In the genomic region with DNA sequence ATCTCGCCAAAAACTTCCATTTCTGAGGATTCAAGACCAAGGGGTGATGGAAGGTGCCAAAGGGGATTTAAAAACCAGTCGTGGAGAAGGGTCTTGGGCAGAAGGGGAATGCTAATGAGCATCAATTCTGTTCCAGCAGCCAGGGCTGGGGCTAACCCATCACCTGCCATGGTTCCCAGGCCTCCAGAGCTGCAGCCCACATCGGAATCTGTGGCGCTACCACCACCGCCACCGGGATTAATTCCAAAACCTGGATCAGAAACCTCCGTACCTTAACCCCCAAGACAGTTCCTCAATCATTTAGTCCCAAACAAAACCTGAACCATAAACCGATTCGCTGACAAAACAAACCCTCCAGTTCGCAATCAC, we compare ENCODE assay signal across 8 cellular contexts. TPM values are rescaled to one million over a fixed set of nuclear protein-coding genes. Genes with fewer than 3 reads are reported as not detected.
DNase-seq lines count a peak whose midpoint lies in the region; ATAC-seq and TF ChIP-seq lines count a peak whose summit lies in the region.

No MANE protein-coding gene starts in this region.

- peaks cover 22 to 27% (median 25%) of the 10 kb centered on the region in 3 donors for H3K4me1 Mint-ChIP-seq in CD8-positive, alpha-beta memory T cell

- DNase-seq in CD8-positive, alpha-beta memory T cell, result no peak
- DNase-seq in astrocyte of the cerebellum (ENCODE audit: low read depth), result no peak
- DNase-seq in kidney epithelial cell (ENCODE audit: low read depth), result no peak
- no peak for DNase-seq in stomach
- DNase-seq in NCI-H774 (lab: John Stamatoyannopoulos, UW), result no peak
- no peak for DNase-seq in AML-193 (lab: John Stamatoyannopoulos, UW)

- no peaks in the 10 kb centered on the region for H3K27me3 Mint-ChIP-seq in CD8-positive, alpha-beta memory T cell

- peak; percentile 23 for ATAC-seq in HG03342 (IDR thresholded peaks at IDR 0.05; ENCODE audit: unreplicated experiment)
- ATAC-seq in GM21515 (IDR thresholded peaks at IDR 0.05; ENCODE audit: unreplicated experiment), result no peak

- in situ Hi-C loops in astrocyte of the cerebellum (cut with HindIII; ENCODE audit: low sequenced_read_pairs), result no loop called here

- peak overlapping the region in 7 of 8 donors; percentile 64 to 99 (median 96) for H3K27ac Mint-ChIP-seq in CD8-positive, alpha-beta memory T cell

- peak overlapping the region; percentile 94 for H3K4me3 ChIP-seq in CD8-positive, alpha-beta memory T cell (ENCODE audit: low read length)
- H3K4me3 ChIP-seq in astrocyte of the cerebellum (ENCODE audit: low read depth, low read length) (peak overlapping the region; percentile 89), kidney epithelial cell (ENCODE audit: low read depth, low read length) (peak overlapping the region; percentile 91), stomach (peak overlapping the region; percentile 61 to 95 (median 78))

- peaks cover 10% of the 10 kb centered on the region for H3K4me1 ChIP-seq in CD8-positive, alpha-beta memory T cell (ENCODE audit: insufficient read depth, low read length)
- H3K4me1 ChIP-seq in stomach, result peaks cover 0 to 16% (median 9%) of the 10 kb centered on the region in 4 donors

- TF ChIP-seq CTCF in astrocyte of the cerebellum (IDR thresholded peaks at IDR 0.05; ENCODE audit: low read depth, low read length, missing control alignments) (no peak), kidney epithelial cell (IDR thresholded peaks at IDR 0.05; ENCODE audit: insufficient read depth, low read length, poor library complexity, severe bottlenecking) (no peak), stomach (IDR thresholded peaks at IDR 0.05) (no peak)

- H3K9me3 ChIP-seq in CD8-positive, alpha-beta memory T cell (ENCODE audit: low read length), result peaks cover 5% of the 10 kb centered on the region
- H3K9me3 ChIP-seq in stomach, result peaks cover 0 to 63% (median 32%) of the 10 kb centered on the region in 4 donors

- POLR2A ChIA-PET in CD8-positive, alpha-beta memory T cell (lab: Charles Lee), result interaction anchor here (1.5 to 1.8 kb wide), 2 partner anchors 41 to 182 kb away, joined by 3 to 10 read pairs; partner anchors contain the start of genes PPP2R1A and ZNF432

- H3K36me3 Mint-ChIP-seq in CD8-positive, alpha-beta memory T cell, result peaks cover 14 to 68% (median 41%) of the 10 kb centered on the region in 3 donors

- no peaks in the 10 kb centered on the region for H3K27me3 ChIP-seq in CD8-positive, alpha-beta memory T cell (ENCODE audit: insufficient read depth, low read length, poor library complexity, severe bottlenecking)
- H3K27me3 ChIP-seq in kidney epithelial cell (ENCODE audit: control insufficient read depth, insufficient read depth, low read length) (no peaks in the 10 kb centered on the region), stomach (no peaks in the 10 kb centered on the region)

- intact Hi-C loops in stomach (cut with DNase I; ENCODE audit: low total_unique reads), result no loop called here

- 6 to 17% (median 10%) methylated on average over 6 to 10 of the region's 10 CpGs for WGBS in stomach, 5 donors

- CTCF ChIA-PET in CD8-positive, alpha-beta memory T cell (lab: Charles Lee), result no interaction called here

- peak overlapping the region; percentile 94 to 98 (median 97) for H3K4me3 Mint-ChIP-seq in CD8-positive, alpha-beta memory T cell

- TF ChIP-seq EP300 in stomach (IDR thresholded peaks at IDR 0.05), result no peak

- peaks cover 34 to 59% (median 49%) of the 10 kb centered on the region in 5 donors for H3K9me3 Mint-ChIP-seq in CD8-positive, alpha-beta memory T cell

- TF ChIP-seq POLR2A in stomach (IDR thresholded peaks at IDR 0.05), result no peak

- H3K27ac ChIP-seq in CD8-positive, alpha-beta memory T cell (ENCODE audit: low read depth, low read length), result peak overlapping the region; percentile 91
- H3K27ac ChIP-seq in stomach, result peak overlapping the region; percentile 87 to 88 (median 88)

- H3K36me3 ChIP-seq in CD8-positive, alpha-beta memory T cell (ENCODE audit: insufficient read depth, low read length), result peaks cover 11% of the 10 kb centered on the region
- H3K36me3 ChIP-seq in kidney epithelial cell (ENCODE audit: control insufficient read depth, insufficient read depth, low read length), result no peaks in the 10 kb centered on the region
- peaks cover 8 to 27% (median 24%) of the 10 kb centered on the region in 4 donors for H3K36me3 ChIP-seq in stomach

RNA-seq across cellular contexts. Expression of gene ZNF615, which starts 0.6 kb away (rescaled TPM):
- 1 to 10 TPM; 7.6 to 8.8 TPM for total RNA-seq in CD8-positive, alpha-beta memory T cell
- polyA plus RNA-seq in CD8-positive, alpha-beta memory T cell, result 9.6 TPM
- 3.2 and 13.1 TPM in 2 replicates for total RNA-seq in kidney epithelial cell
- 10 to 100 TPM in 2 of 5 donors, 1 to 10 TPM in 3; 2.9 to 25.7 (median 9.7) TPM for total RNA-seq in stomach
- 1 to 10 TPM; 2.6 to 5.3 (median 3.4) TPM for polyA plus RNA-seq in stomach

RNA-seq across cellular contexts. Expression of gene ZNF614, which starts 20.8 kb away (rescaled TPM):
- 10 to 100 TPM; 12.3 to 13.0 TPM for total RNA-seq in CD8-positive, alpha-beta memory T cell
- 7.2 TPM for polyA plus RNA-seq in CD8-positive, alpha-beta memory T cell
- 4.3 and 7.0 TPM in 2 replicates for total RNA-seq in kidney epithelial cell
- 10 to 100 TPM in 2 of 5 donors, 1 to 10 TPM in 2, not detected in 1; 3.8 to 15.2 (median 8.7) TPM for total RNA-seq in stomach
- 1 to 10 TPM; 1.9 to 2.9 (median 2.0) TPM for polyA plus RNA-seq in stomach

RNA-seq across cellular contexts. Expression of gene ZNF350, which starts 20.8 kb away (rescaled TPM):
- total RNA-seq in CD8-positive, alpha-beta memory T cell, result 1 to 10 TPM; 9.0 to 10.0 TPM
- 19.4 TPM for polyA plus RNA-seq in CD8-positive, alpha-beta memory T cell
- total RNA-seq in kidney epithelial cell, result 6.6 and 10.4 TPM in 2 replicates
- total RNA-seq in stomach, result 100 to 1,000 TPM in 1 of 5 donors, 10 to 100 TPM in 2, 1 to 10 TPM in 1, under 1 TPM in 1; 0.58 to 149 (median 24.2) TPM
- 10 to 100 TPM in 1 of 3 donors, 1 to 10 TPM in 2; 4.1 to 10.2 (median 6.1) TPM for polyA plus RNA-seq in stomach

RNA-seq across cellular contexts. Expression of gene ZNF432, which starts 41.2 kb away (rescaled TPM):
- total RNA-seq in CD8-positive, alpha-beta memory T cell, result 10 to 100 TPM; 13.0 to 13.4 TPM
- 5.8 TPM for polyA plus RNA-seq in CD8-positive, alpha-beta memory T cell
- total RNA-seq in kidney epithelial cell (4.3 and 4.7 TPM in 2 replicates), stomach (10 to 100 TPM in 3 of 5 donors, 1 to 10 TPM in 2; 5.2 to 41.3 (median 17.0) TPM)
- polyA plus RNA-seq in stomach, result 1 to 10 TPM; 2.6 to 9.2 (median 9.0) TPM
